In the genomic region with DNA sequence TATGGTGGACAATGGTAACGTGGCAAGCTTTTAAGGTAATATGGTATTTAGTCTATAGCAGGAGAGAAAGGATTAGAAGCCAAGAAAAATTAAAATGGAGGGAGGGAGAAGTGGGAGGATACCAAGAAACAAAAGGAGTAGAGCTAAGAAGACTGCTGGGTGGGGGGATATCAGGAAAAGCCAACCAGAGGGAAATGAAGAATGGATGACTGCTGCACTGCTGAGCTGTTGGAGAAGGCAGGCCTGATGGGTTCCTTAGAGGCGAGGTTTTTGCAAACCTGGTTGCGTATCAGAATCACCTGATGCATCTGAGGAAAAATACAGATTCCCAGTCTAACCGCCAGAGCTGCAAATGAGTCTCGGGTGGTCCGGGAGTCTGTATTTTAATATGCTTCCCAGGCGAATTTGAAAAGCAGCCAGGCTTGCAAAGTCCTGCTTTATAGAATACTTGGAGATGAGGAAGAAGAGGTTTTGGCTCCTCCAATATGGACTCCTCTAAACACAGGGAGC, we compare ENCODE assay signal across 8 cellular contexts.
DNase-seq lines count a peak whose midpoint lies in the region; ATAC-seq and TF ChIP-seq lines count a peak whose summit lies in the region.

No MANE protein-coding gene starts in this region.

- no peaks in the 10 kb centered on the region for H3K9me3 ChIP-seq in OCI-LY3 (ENCODE audit: insufficient read depth, low read length)
- H3K9me3 ChIP-seq in parathyroid adenoma (ENCODE audit: control insufficient read depth, low read length), result no peaks in the 10 kb centered on the region

- peak overlapping the region; percentile 93 for H3K9ac ChIP-seq in OCI-LY3 (ENCODE audit: low read length)
- H3K9ac ChIP-seq in parathyroid adenoma, result no peak overlapping the region

- peaks cover 18% of the 10 kb centered on the region for H3K36me3 ChIP-seq in OCI-LY3 (replicated peaks; ENCODE audit: low read depth, low read length)
- H3K36me3 ChIP-seq in parathyroid adenoma (ENCODE audit: control insufficient read depth, insufficient read depth, low read length), result no peaks in the 10 kb centered on the region

- H2AFZ ChIP-seq in OCI-LY3 (ENCODE audit: low read depth, low read length) (no peak overlapping the region), parathyroid adenoma (peak overlapping the region; percentile 93)

- H3K4me1 ChIP-seq in OCI-LY3 (ENCODE audit: low read length), result peaks cover 12% of the 10 kb centered on the region
- peaks cover 2% of the 10 kb centered on the region for H3K4me1 ChIP-seq in parathyroid adenoma

- peaks cover 17% of the 10 kb centered on the region for H4K20me1 ChIP-seq in OCI-LY3 (ENCODE audit: insufficient read depth, low read length)

- TF ChIP-seq CTCF in OCI-LY3 (IDR thresholded peaks at IDR 0.05; ENCODE audit: low read depth, low read length), result no peak
- TF ChIP-seq CTCF in parathyroid adenoma (IDR thresholded peaks at IDR 0.05), result no peak

- no peak for ATAC-seq in HG03342 (IDR thresholded peaks at IDR 0.05; ENCODE audit: unreplicated experiment)
- ATAC-seq in GM18511 (IDR thresholded peaks at IDR 0.05; ENCODE audit: unreplicated experiment), result no peak

- H3K27me3 ChIP-seq in OCI-LY3 (ENCODE audit: low read depth, low read length), result peaks cover 18% of the 10 kb centered on the region
- no peaks in the 10 kb centered on the region for H3K27me3 ChIP-seq in parathyroid adenoma (ENCODE audit: control insufficient read depth, insufficient read depth, low read length)

- no peak overlapping the region for H3K27ac ChIP-seq in OCI-LY3 (ENCODE audit: low read length)
- H3K27ac ChIP-seq in epithelial cell of prostate, result peak overlapping the region; percentile 42
- H3K27ac ChIP-seq in parathyroid adenoma, result no peak overlapping the region

- H3K4me3 ChIP-seq in OCI-LY3 (ENCODE audit: low read length) (peak overlapping the region; percentile 97), parathyroid adenoma (ENCODE audit: low read depth, low read length) (peak overlapping the region; percentile 72)

- DNase-seq in EH (ENCODE audit: low read depth), result peak; percentile 22
- DNase-seq in epithelial cell of prostate (ENCODE audit: low read depth, low spot score), result no peak
- DNase-seq in NCI-H510A (lab: John Stamatoyannopoulos, UW), result no peak
- no peak for DNase-seq in SKM-1 (lab: John Stamatoyannopoulos, UW; ENCODE audit: unreplicated experiment)

- peaks cover 40% of the 10 kb centered on the region for H3K79me2 ChIP-seq in OCI-LY3 (ENCODE audit: low read length)
- H3K79me2 ChIP-seq in parathyroid adenoma, result no peaks in the 10 kb centered on the region

- H3K4me2 ChIP-seq in OCI-LY3 (ENCODE audit: low read length), result peak overlapping the region; percentile 90
- peak overlapping the region; percentile 68 for H3K4me2 ChIP-seq in parathyroid adenoma (ENCODE audit: low read length)
